12 cellular contexts compared by ENCODE assay signal in genomic region chr4:78293841-78294301, GRCh38.
A peak's percentile ranks its signal among the peaks of the same experiment; 100 is the strongest.
DNase-seq lines count a peak whose midpoint lies in the region.
"Had no signal": no experiment of that assay in that cellular context is flagged by ENCODE, and none has a peak within 500 bp of the region (broad histone marks: within the 10 kb centered on the region; RNA-seq: fewer than 3 reads in every experiment).

No MANE protein-coding gene starts in this region.

- DNase-seq in AG08395 (ENCODE audit: low spot score) (peak; percentile 75), HS-5 (ENCODE audit: low read depth) (peak; percentile 75), astrocyte of the hippocampus (ENCODE audit: low read depth, low spot score) (peak; percentile 97), kidney tubule cell (ENCODE audit: low spot score) (peak; percentile 85), UCSD-AML1 (lab: John Stamatoyannopoulos, UW; ENCODE audit: unreplicated experiment) (no peak), T-helper 1 cell (no peak), C1 segment of cervical spinal cord (lab: John Stamatoyannopoulos, UW) (no peak)
- DNase-seq in activated naive CD4-positive, alpha-beta T cell (lab: John Stamatoyannopoulos, UW): no peak
- DNase-seq: activated naive CD4-positive, alpha-beta T cell treated with anti-CD3 and anti-CD28 coated beads for 36 hours; mesendoderm; NCI-H510A; transverse colon had no signal

Comparison
In these comparisons a context has a peak if more than half of its experiments do, and no peak if none do; other contexts are left out.
1. DNase-seq: peak in AG08395 (single experiment), HS-5 (single experiment), astrocyte of the hippocampus (single experiment) and kidney tubule cell (single experiment); none in UCSD-AML1 (single experiment), T-helper 1 cell (0 of 5), activated naive CD4-positive, alpha-beta T cell (0 of 4) and C1 segment of cervical spinal cord (0 of 14).